ENCODE assay signal across 21 cellular contexts in the genomic region with DNA sequence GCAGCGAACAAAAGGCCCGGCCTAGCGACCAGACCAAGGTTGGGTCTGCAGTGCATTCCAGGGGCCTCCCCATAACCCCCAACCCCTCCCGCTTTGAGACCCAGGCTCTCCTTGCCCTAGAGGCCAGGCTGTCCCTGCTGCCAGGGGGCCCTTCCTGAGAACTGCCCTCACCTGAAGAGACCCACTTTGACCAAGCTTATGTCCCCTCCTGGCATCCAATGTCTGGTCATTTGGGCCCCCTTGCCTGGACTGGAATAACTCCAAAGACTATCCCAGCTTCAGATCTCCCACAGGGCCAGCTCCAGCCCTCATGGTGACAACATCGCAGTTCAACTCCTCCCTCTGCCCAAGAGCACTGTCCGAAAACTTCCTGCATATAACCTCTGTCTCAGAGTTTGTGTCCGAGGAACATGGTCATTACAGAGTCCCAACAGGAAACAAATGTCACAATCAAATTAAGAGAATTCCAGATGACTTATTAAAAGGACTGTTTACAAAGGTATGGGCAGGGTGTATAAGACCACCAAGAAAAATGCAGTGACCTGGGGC.
DNase-seq lines count a peak whose midpoint lies in the region; ATAC-seq, FAIRE-seq and TF ChIP-seq lines count a peak whose summit lies in the region.
"Had no signal": no experiment of that assay in that cellular context is flagged by ENCODE, and none has a peak within 500 bp of the region (broad histone marks: within the 10 kb centered on the region; RNA-seq: fewer than 3 reads in every experiment).

No MANE protein-coding gene starts in this region.

- H3K79me2 ChIP-seq in SK-N-SH (ENCODE audit: insufficient read depth), result no peaks in the 10 kb centered on the region
- no peaks in the 10 kb centered on the region for H3K79me2 ChIP-seq in HepG2 (ENCODE audit: insufficient read depth, low read length)

- in situ Hi-C loops in HepG2 (cut with HindIII; ENCODE audit: extremely low pct_ligation_motif_present, low pct_unique_long_range_greater_than_20kb), result no loop called here

- H3K9ac ChIP-seq in SK-N-SH (no peak overlapping the region), HepG2 (ENCODE audit: insufficient read depth, low read depth, low read length) (no peak overlapping the region)

- H3K4me2 ChIP-seq in SK-N-SH (no peak overlapping the region), HepG2 (ENCODE audit: low read depth, low read length) (peak overlapping the region; percentile 49)

- no peak for TF ChIP-seq POLR2A in HepG2 (IDR thresholded peaks at IDR 0.05; ENCODE audit: insufficient read depth in 1 of 2, low read depth in 2 of 2, low read length in 2 of 2)

- H2AFZ ChIP-seq in SK-N-SH (ENCODE audit: low read depth), result peak overlapping the region; percentile 50; the same call in 1 of the 2 replicates
- no peak overlapping the region for H2AFZ ChIP-seq in HepG2 (ENCODE audit: low read length)

- 85% methylated on average over 5 of the region's 7 CpGs for WGBS in SK-N-SH (ENCODE audit: low lambda C conversion rate)
- 81% methylated on average over 7 of the region's 7 CpGs for WGBS in HepG2 (ENCODE audit: low lambda C conversion rate)
- WGBS in psoas muscle, 3 donors, result 76 to 82% (median 76%) methylated on average over 7 of the region's 7 CpGs

- TF ChIP-seq CTCF in SK-N-SH (IDR thresholded peaks at IDR 0.05) (no peak), HepG2 (CRISPR knock-in tag; IDR thresholded peaks at IDR 0.05) (no peak), psoas muscle (IDR thresholded peaks at IDR 0.05) (no peak), upper lobe of right lung (IDR thresholded peaks at IDR 0.05) (no peak), mucosa of descending colon (IDR thresholded peaks at IDR 0.05) (no peak)

- H3K4me1 ChIP-seq in SK-N-SH (ENCODE audit: control insufficient read depth in 1 of 2, insufficient read depth in 2 of 2, low read depth in 1 of 2, low read length in 1 of 2) (no peaks in the 10 kb centered on the region), HepG2 (ENCODE audit: insufficient read depth, low read length) (peaks cover 95% of the 10 kb centered on the region), psoas muscle (no peaks in the 10 kb centered on the region), upper lobe of right lung (peaks cover 4% of the 10 kb centered on the region), mucosa of descending colon (ENCODE audit: low read depth) (peaks cover 38% of the 10 kb centered on the region)
- H3K4me1 ChIP-seq: breast epithelium had no signal

- FAIRE-seq in HepG2 (lab: Jason Lieb, UNC), result no peak

- CTCF ChIA-PET in SK-N-SH (lab: Yijun Ruan, JAX) (interaction anchor here (1.2 kb wide), 1 partner anchor 10 kb away, joined by 4 read pairs; no protein-coding TSS in a partner anchor), HepG2 (lab: Yijun Ruan, JAX; ENCODE audit: low intra/inter-chr PET ratio, low total read pairs) (no interaction called here)

- TF ChIP-seq EP300 in SK-N-SH (IDR thresholded peaks at IDR 0.05; ENCODE audit: borderline replicate concordance in 1 of 2, low read depth in 1 of 2, low read length in 1 of 2), result no peak
- TF ChIP-seq EP300 in HepG2 (IDR thresholded peaks at IDR 0.05; ENCODE audit: low read depth in 2 of 2, low read length in 2 of 2), result no peak
- TF ChIP-seq EP300 in HepG2 (CRISPR knock-in tag; IDR thresholded peaks at IDR 0.05; ENCODE audit: borderline replicate concordance), result no peak

- no peak overlapping the region for H3K27ac ChIP-seq in SK-N-SH (ENCODE audit: low read depth in 2 of 2, low read length in 1 of 2)
- H3K27ac ChIP-seq in HepG2 (ENCODE audit: extremely low read length, insufficient read depth, low read length), result no peak overlapping the region
- peak overlapping the region; percentile 53 for H3K27ac ChIP-seq in psoas muscle
- H3K27ac ChIP-seq in upper lobe of right lung, result peak overlapping the region; percentile 53
- H3K27ac ChIP-seq: RWPE1 had no signal

- H3K9me3 ChIP-seq in SK-N-SH, result no peaks in the 10 kb centered on the region
- H3K9me3 ChIP-seq in HepG2 (ENCODE audit: low read length), result 0 out of 2 replicates have a peak, but pooled peaks cover under 1% of the 10 kb centered on the region
- no peaks in the 10 kb centered on the region for H3K9me3 ChIP-seq in psoas muscle
- H3K9me3 ChIP-seq in upper lobe of right lung, result no peaks in the 10 kb centered on the region
- H3K9me3 ChIP-seq in mucosa of descending colon, result no peaks in the 10 kb centered on the region
- H3K9me3 ChIP-seq: breast epithelium had no signal

- H4K20me1 ChIP-seq in SK-N-SH (ENCODE audit: insufficient read depth), result no peaks in the 10 kb centered on the region
- H4K20me1 ChIP-seq in HepG2 (ENCODE audit: insufficient read depth, low read length), result no peaks in the 10 kb centered on the region

- ATAC-seq in SK-N-SH treated with all-trans-retinoic acid at 6 μM for 48 hours (no peak), HepG2 (no peak), psoas muscle (peak in 3 of 4 donors; percentile 11 to 46 (median 30)), upper lobe of right lung (no peak), mucosa of descending colon (no peak)
- ATAC-seq: HCT116, sciatic nerve had no signal

- H3K4me3 ChIP-seq in SK-N-SH (ENCODE audit: low read depth in 2 of 2, low read length in 1 of 2) (no peak overlapping the region), HepG2 (replicated peaks in 1 of 3; ENCODE audit: insufficient read depth in 1 of 3, low read depth in 2 of 3, low read length in 3 of 3) (peak overlapping the region in 1 of 3 experiments; percentile 12; a peak in 3 of 6 replicates), psoas muscle (no peak overlapping the region), upper lobe of right lung (no peak overlapping the region), mucosa of descending colon (no peak overlapping the region)
- H3K4me3 ChIP-seq: breast epithelium had no signal

- no peak for TF ChIP-seq RAD21 in SK-N-SH (IDR thresholded peaks at IDR 0.05; ENCODE audit: low read length)
- no peak for TF ChIP-seq RAD21 in HepG2 (CRISPR knock-in tag; IDR thresholded peaks at IDR 0.05)

- H3K36me3 ChIP-seq in SK-N-SH (replicated peaks in 1 of 2; ENCODE audit: control insufficient read depth in 1 of 2, insufficient read depth in 2 of 2, low read length in 1 of 2), result no peaks in the 10 kb centered on the region
- no peaks in the 10 kb centered on the region for H3K36me3 ChIP-seq in HepG2 (replicated peaks in 1 of 2; ENCODE audit: control insufficient read depth in 1 of 2, insufficient read depth in 2 of 2, low read length in 2 of 2)
- H3K36me3 ChIP-seq in psoas muscle (ENCODE audit: insufficient read depth in 1 of 2, low read depth in 1 of 2), result no peaks in the 10 kb centered on the region
- H3K36me3 ChIP-seq in upper lobe of right lung, result no peaks in the 10 kb centered on the region
- no peaks in the 10 kb centered on the region for H3K36me3 ChIP-seq in mucosa of descending colon (ENCODE audit: low read depth)
- H3K36me3 ChIP-seq: breast epithelium had no signal

- intact Hi-C loops in HepG2 (cut with micrococcal nuclease; ENCODE audit: unreplicated experiment), result loop anchor here (5.0 kb wide), 1 partner anchor 102 kb away; no protein-coding TSS in a partner anchor
- intact Hi-C loops in psoas muscle (cut with DNase I), result no loop called here
- intact Hi-C loops in upper lobe of right lung (cut with DNase I), result no loop called here
- intact Hi-C loops in mucosa of descending colon (cut with DNase I, micrococcal nuclease), result no loop called here

- BruUV-seq in HepG2 (replicated peaks; lab: Mats Ljungman, UMichigan), result no TSS peak

- H3K9me2 ChIP-seq in SK-N-SH, result no peaks in the 10 kb centered on the region

- DNase-seq in SK-N-SH, result no peak
- no peak for DNase-seq in HepG2 (ENCODE audit: low spot score)
- DNase-seq in psoas muscle, result no peak
- no peak for DNase-seq in upper lobe of right lung
- DNase-seq in DMS53 treated with DMSO at 0.1 percent for 48 hours (lab: John Stamatoyannopoulos, UW; ENCODE audit: unreplicated experiment), result no peak
- DNase-seq in glomerular visceral epithelial cell (ENCODE audit: extremely low spot score), result no peak
- DNase-seq in mucosa of descending colon, result no peak
- DNase-seq: activated CD4-positive, alpha-beta memory T cell treated with anti-CD3 and anti-CD28 coated beads, Interleukin-2, amount 10 ng/mL, durations not matched to agents 7 days and 5 days; activated CD4-positive, CD25-positive, alpha-beta regulatory T cell; CD4-positive, alpha-beta memory T cell; cortex of kidney; GDM1; naive B cell; NCI-H1694 treated with DMSO at 0.1 percent for 48 hours; NCI-H526 treated with DMSO at 0.1 percent for 48 hours; stimulated activated CD4-positive, alpha-beta T cell treated with anti-CD3 and anti-CD28 coated beads, Interleukin-1b, Interleukin-23, amount 100 ng/mL, for 48 hours had no signal

- no peaks in the 10 kb centered on the region for H3F3A ChIP-seq in SK-N-SH (replicated peaks; ENCODE audit: insufficient read depth)

- H3K27me3 ChIP-seq in SK-N-SH (ENCODE audit: insufficient read depth) (no peaks in the 10 kb centered on the region), HepG2 (ENCODE audit: control insufficient read depth in 1 of 2, insufficient read depth in 2 of 2, low read length in 2 of 2) (no peaks in the 10 kb centered on the region; a peak in 2 of 5 replicates), psoas muscle (ENCODE audit: insufficient read depth in 3 of 3, low read length in 2 of 3) (no peaks in the 10 kb centered on the region), upper lobe of right lung (no peaks in the 10 kb centered on the region)
- H3K27me3 ChIP-seq: breast epithelium had no signal

- POLR2A ChIA-PET in SK-N-SH (lab: Yijun Ruan, JAX), result no interaction called here
- POLR2A ChIA-PET in HepG2 (lab: Yijun Ruan, JAX), result interaction anchor here (0.6 to 5.7 kb wide), 16 partner anchors 15 to 142 kb away, joined by 3 to 60 read pairs (median 6); partner anchors contain the start of gene RRBP1

TF ChIP-seq in SK-N-SH, 30 proteins besides CTCF, POLR2A, EP300 and RAD21 (continues in another document):
- TF ChIP-seq MEF2A (IDR thresholded peaks at IDR 0.05; ENCODE audit: borderline replicate concordance, low read depth), result no peak
- TF ChIP-seq MXI1 (IDR thresholded peaks at IDR 0.05; ENCODE audit: low read depth, low read length), result no peak
- TF ChIP-seq RFX5 (IDR thresholded peaks at IDR 0.05; ENCODE audit: low read length), result no peak
- TF ChIP-seq EZH2phosphoT487 (IDR thresholded peaks at IDR 0.05; ENCODE audit: borderline replicate concordance, low read depth), result no peak

TF ChIP-seq in SK-N-SH treated with all-trans-retinoic acid at 6 μM for 48 hours, 23 proteins besides CTCF, POLR2A, EP300 and RAD21 (continues in another document):
- no peak for TF ChIP-seq OSR1 (CRISPR knock-in tag; IDR thresholded peaks at IDR 0.05)

TF ChIP-seq in HepG2, 621 proteins besides CTCF, POLR2A, EP300 and RAD21 (continues in another document):
- no peak for TF ChIP-seq FOXK2 (IDR thresholded peaks at IDR 0.05)
- TF ChIP-seq SNRNP70 (IDR thresholded peaks at IDR 0.05; ENCODE audit: low read depth, low read length), result no peak
- no peak for TF ChIP-seq MAF1 (CRISPR knock-in tag; IDR thresholded peaks at IDR 0.05; ENCODE audit: borderline replicate concordance)
- no peak for TF ChIP-seq CREM (IDR thresholded peaks at IDR 0.05)
- no peak for TF ChIP-seq CREM (CRISPR knock-in tag; IDR thresholded peaks at IDR 0.05)

Comparison
In these comparisons a context has a peak if more than half of its experiments do, and no peak if none do; other contexts are left out.
1. H3K27ac ChIP-seq: peak in psoas muscle (single experiment) and upper lobe of right lung (single experiment); none in SK-N-SH (0 of 2) and HepG2 (single experiment).
2. ATAC-seq: peak in psoas muscle (3 of 4); none in SK-N-SH treated with all-trans-retinoic acid at 6 μM for 48 hours (single experiment), HepG2 (single experiment), upper lobe of right lung (single experiment) and mucosa of descending colon (single experiment).